Comparison of ENCODE assay signal across 20 cellular contexts in the genomic region with DNA sequence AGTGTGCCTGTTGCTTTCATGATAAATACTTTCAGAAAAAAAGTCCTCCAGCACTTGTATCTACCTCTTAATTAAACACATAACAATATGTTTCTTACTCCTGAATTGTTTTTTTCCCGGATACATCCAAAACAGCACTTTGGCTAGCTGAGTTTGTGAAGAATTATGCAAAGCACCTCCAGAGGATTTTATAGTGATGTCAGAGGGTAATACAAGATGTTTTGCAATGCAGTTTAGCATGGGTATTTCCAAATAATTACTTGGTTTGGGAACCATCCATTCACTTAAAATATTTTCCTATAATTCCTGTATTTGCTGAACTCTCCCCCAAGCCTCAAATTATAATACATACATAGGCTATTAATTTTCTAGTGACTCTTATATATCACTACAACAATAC. TPM values are rescaled to one million over a fixed set of nuclear protein-coding genes. Genes with fewer than 3 reads are reported as not detected.
DNase-seq lines count a peak whose midpoint lies in the region; ATAC-seq and TF ChIP-seq lines count a peak whose summit lies in the region.
"Had no signal": no experiment of that assay in that cellular context is flagged by ENCODE, and none has a peak within 500 bp of the region (broad histone marks: within the 10 kb centered on the region; RNA-seq: fewer than 3 reads in every experiment).

No MANE protein-coding gene starts in this region.

- DNase-seq in Right ventricle myocardium inferior (ENCODE audit: missing footprints) (no peak), left cardiac atrium (no peak), left ventricle myocardium superior (no peak), right atrium auricular region (ENCODE audit: low spot score) (no peak), sciatic nerve (ENCODE audit: low spot score) (no peak), transverse colon (no peak), NCI-H2171 treated with DMSO at 0.1 percent for 48 hours (lab: John Stamatoyannopoulos, UW) (no peak)
- DNase-seq: AML-193; Caco-2; Calu3; CD4-positive, alpha-beta T cell; CD8-positive, alpha-beta T cell; DMS79 treated with DMSO at 0.1 percent for 48 hours; GF-D8 had no signal

- H3K9me3 ChIP-seq in right atrium auricular region (peaks cover 0 to 11% of the 10 kb centered on the region in 2 donors), transverse colon (peaks cover 3 to 4% of the 10 kb centered on the region in 2 donors)

- no peak overlapping the region for H3K27ac ChIP-seq in right atrium auricular region
- no peak overlapping the region for H3K27ac ChIP-seq in transverse colon
- H3K27ac ChIP-seq: 22Rv1; A549; BLaER1 treated with 17β-estradiol and CSF1 and Interleukin-3, amounts not matched to agents 10 nM and 100 nM; C4-2B had no signal

- H3K4me3 ChIP-seq in right atrium auricular region (no peak overlapping the region), transverse colon (no peak overlapping the region)
- H3K4me3 ChIP-seq: A549; BLaER1 treated with 17β-estradiol and CSF1 and Interleukin-3, amounts not matched to agents 10 nM and 100 nM had no signal

- in situ Hi-C loops in transverse colon (cut with MboI; ENCODE audit: low pct_ligation_motif_present in 1 of 4, low pct_unique_long_range_greater_than_20kb in 1 of 4, low sequenced_read_pairs in 3 of 4): no loop called here

- ATAC-seq in Right ventricle myocardium inferior (peak; percentile 79), left cardiac atrium (no peak), left ventricle myocardium superior (peak; percentile 58), sciatic nerve (peak; percentile 78)
- ATAC-seq: A549; CD8-positive, alpha-beta T cell had no signal

- no peak for TF ChIP-seq EP300 in transverse colon (IDR thresholded peaks at IDR 0.05; ENCODE audit: low read depth)

- intact Hi-C loops in Right ventricle myocardium inferior (cut with DNase I): no loop called here
- intact Hi-C loops in left cardiac atrium (cut with DNase I): no loop called here
- intact Hi-C loops in left ventricle myocardium superior (cut with micrococcal nuclease): no loop called here
- intact Hi-C loops in sciatic nerve (cut with DNase I): no loop called here
- intact Hi-C loops in transverse colon (cut with DNase I; ENCODE audit: low total_unique reads): no loop called here

- H3K27me3 ChIP-seq in right atrium auricular region: no peaks in the 10 kb centered on the region
- H3K27me3 ChIP-seq in transverse colon: no peaks in the 10 kb centered on the region
- H3K27me3 ChIP-seq: BLaER1 treated with 17β-estradiol and CSF1 and Interleukin-3, amounts not matched to agents 10 nM and 100 nM had no signal

- TF ChIP-seq CTCF in right atrium auricular region (IDR thresholded peaks at IDR 0.05): no peak
- TF ChIP-seq CTCF in transverse colon (IDR thresholded peaks at IDR 0.05): no peak

- H3K4me1 ChIP-seq in right atrium auricular region (no peaks in the 10 kb centered on the region), transverse colon (no peaks in the 10 kb centered on the region)
- H3K4me1 ChIP-seq: A549, Caco-2 had no signal

- H3K36me3 ChIP-seq in right atrium auricular region (no peaks in the 10 kb centered on the region), transverse colon (no peaks in the 10 kb centered on the region)
- H3K36me3 ChIP-seq: BLaER1 treated with 17β-estradiol and CSF1 and Interleukin-3, amounts not matched to agents 10 nM and 100 nM had no signal

- TF ChIP-seq POLR2A in transverse colon (IDR thresholded peaks at IDR 0.05): no peak

- 78 to 85% methylated on average over 1 of the region's 1 CpG for WGBS in transverse colon (ENCODE audit: low coverage in 1 of 2), 2 donors

RNA-seq across cellular contexts. Expression of a gene that starts 37.7 kb away (rescaled TPM):
- total RNA-seq in Right ventricle myocardium inferior (0.24 TPM), left cardiac atrium (under 1 TPM; 0.13 to 0.50 TPM), left ventricle myocardium superior (0.07 TPM), right atrium auricular region (under 1 TPM; 0.19 to 0.51 TPM), sciatic nerve (0.13 TPM), transverse colon (under 1 TPM in 1 of 4 donors, not detected in 3; 0.14 TPM)
- total RNA-seq: A172; B cell; Caco-2; Calu3; CD4-positive, alpha-beta T cell; CD8-positive, alpha-beta T cell had no signal

Comparison
In these comparisons a context has a peak if more than half of its experiments do, and no peak if none do; other contexts are left out.
1. ATAC-seq: peak in Right ventricle myocardium inferior (single experiment), left ventricle myocardium superior (single experiment) and sciatic nerve (single experiment); none in left cardiac atrium (0 of 2).